ENCODE assay signal across 9 cellular contexts in the genomic region with DNA sequence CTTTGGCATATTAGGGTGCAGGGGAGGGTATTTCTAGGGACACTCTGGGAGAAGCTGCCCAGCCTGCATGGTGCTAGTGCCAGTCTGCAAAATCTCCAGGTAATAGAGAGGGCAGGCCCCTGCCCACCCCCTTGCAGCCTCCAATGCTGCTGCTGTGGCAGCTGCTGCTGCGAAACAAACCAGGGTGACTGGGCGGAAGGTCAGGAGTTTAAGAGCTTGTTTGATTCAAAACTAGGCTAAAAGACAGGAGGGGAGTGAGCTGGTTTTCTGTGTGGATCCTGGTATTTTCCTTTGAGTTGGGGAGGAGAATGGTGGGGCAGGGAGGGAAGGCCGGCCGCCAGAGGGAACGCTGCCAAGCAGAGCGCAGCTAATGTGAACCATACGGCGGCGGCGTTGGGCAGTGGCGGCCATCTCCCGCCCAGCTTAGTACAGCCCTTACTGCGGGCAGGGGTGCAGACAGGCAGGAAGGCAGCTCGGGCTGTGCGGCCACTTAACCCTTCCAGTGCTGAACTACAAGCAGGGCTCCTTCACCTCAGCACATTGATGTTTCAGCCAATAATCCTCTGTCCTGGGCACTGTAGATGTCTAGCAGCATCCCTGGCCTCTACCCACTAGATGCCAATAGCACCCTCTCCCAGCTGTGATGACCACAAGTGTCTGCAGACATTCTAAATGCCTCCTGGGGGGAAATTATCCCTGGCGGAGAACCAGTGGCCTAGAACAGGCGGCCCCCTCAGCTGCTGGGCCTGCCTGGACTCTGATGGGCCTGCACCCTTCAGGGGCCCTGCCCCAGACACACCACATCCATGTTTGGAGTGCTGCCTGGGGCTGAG.
A peak's percentile ranks its signal among the peaks of the same experiment; 100 is the strongest.
DNase-seq lines count a peak whose midpoint lies in the region; FAIRE-seq and TF ChIP-seq lines count a peak whose summit lies in the region.
"Had no signal": no experiment of that assay in that cellular context is flagged by ENCODE, and none has a peak within 500 bp of the region (broad histone marks: within the 10 kb centered on the region; RNA-seq: fewer than 3 reads in every experiment).

No MANE protein-coding gene starts in this region.

- no peaks in the 10 kb centered on the region for H3K36me3 Mint-ChIP-seq in HFFc6 (ENCODE audit: low read depth)

- H3K27ac Mint-ChIP-seq in HFFc6, result peak overlapping the region; percentile 70

- peak; percentile 54 for TF ChIP-seq CTCF in HFFc6 (IDR thresholded peaks at IDR 0.05)

- H3K9me3 Mint-ChIP-seq in HFFc6, result no peaks in the 10 kb centered on the region

- DNase-seq in HFFc6, result peak; percentile 80
- DNase-seq in brain pericyte (ENCODE audit: low read depth, low spot score), result peak; percentile 79
- DNase-seq in islet precursor cell, result peak; percentile 55
- peak; percentile 76 for DNase-seq in stromal cell of bone marrow (ENCODE audit: low read depth)
- no peak for DNase-seq in HTR-8/SVneo (ENCODE audit: insufficient read length, low spot score)
- DNase-seq in HuH-7 (ENCODE audit: low spot score), result no peak
- no peak for DNase-seq in GF-D8 (lab: John Stamatoyannopoulos, UW)
- no peak for DNase-seq in SW 1271 (lab: John Stamatoyannopoulos, UW)
- DNase-seq: stimulated activated CD4-positive, alpha-beta T cell treated with anti-CD3 and anti-CD28 coated beads, Interleukin-15, amount 100 ng/mL, for 24 hours had no signal

- peaks cover 66% of the 10 kb centered on the region for H3K4me1 Mint-ChIP-seq in HFFc6 (ENCODE audit: low read depth)

- peaks cover 2% of the 10 kb centered on the region for H3K27me3 Mint-ChIP-seq in HFFc6 (ENCODE audit: insufficient read depth)

- peak overlapping the region; percentile 59 for H3K4me3 Mint-ChIP-seq in HFFc6

- no peak for FAIRE-seq in HTR-8/SVneo (lab: Jason Lieb, UNC)

Comparison
In these comparisons a context has a peak if more than half of its experiments do, and no peak if none do; other contexts are left out.
1. DNase-seq: peak in HFFc6 (single experiment), brain pericyte (single experiment), islet precursor cell (single experiment) and stromal cell of bone marrow (single experiment); none in HTR-8/SVneo (single experiment), HuH-7 (single experiment), GF-D8 (single experiment) and SW 1271 (0 of 2).